In the genomic region with DNA sequence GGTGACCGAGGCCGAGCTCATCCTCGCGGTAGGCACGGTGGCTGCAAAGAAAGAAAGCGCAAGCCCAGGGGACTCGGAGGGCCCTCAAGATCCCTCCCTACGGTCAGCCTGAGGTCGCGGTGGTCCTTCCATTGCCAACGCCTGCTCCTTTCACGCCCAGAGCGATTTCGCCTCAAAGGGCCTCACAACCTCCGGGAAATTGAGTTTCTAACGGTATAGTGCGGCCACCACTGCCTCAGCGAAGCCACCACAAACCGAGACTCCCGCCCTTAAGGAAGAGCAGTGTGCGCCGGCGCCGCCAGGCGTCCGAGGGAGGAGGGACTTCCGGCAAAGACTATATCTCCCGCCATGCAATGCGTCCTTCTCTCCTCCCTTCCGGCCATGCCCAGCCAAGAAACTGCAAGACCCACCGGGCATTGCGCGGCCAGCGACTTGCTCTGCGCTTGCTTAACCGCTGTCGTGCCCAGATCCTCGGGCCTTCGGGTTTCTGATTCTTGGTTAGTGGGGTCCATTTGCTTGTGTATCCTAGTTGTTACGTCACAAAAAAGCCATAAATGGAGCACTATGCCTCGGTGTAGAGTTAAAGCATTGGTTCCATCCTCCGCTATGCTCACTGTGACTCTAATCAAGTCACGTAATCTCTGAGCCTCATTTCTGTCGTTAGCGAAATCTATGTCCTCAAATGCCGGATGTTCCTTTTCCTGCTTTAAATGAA, we compare ENCODE assay signal across 8 cellular contexts. TPM values are rescaled to one million over a fixed set of nuclear protein-coding genes. Genes with fewer than 3 reads are reported as not detected.
A peak's percentile ranks its signal among the peaks of the same experiment; 100 is the strongest.
DNase-seq lines count a peak whose midpoint lies in the region; ATAC-seq, FAIRE-seq and TF ChIP-seq lines count a peak whose summit lies in the region.

A gene with protein sequence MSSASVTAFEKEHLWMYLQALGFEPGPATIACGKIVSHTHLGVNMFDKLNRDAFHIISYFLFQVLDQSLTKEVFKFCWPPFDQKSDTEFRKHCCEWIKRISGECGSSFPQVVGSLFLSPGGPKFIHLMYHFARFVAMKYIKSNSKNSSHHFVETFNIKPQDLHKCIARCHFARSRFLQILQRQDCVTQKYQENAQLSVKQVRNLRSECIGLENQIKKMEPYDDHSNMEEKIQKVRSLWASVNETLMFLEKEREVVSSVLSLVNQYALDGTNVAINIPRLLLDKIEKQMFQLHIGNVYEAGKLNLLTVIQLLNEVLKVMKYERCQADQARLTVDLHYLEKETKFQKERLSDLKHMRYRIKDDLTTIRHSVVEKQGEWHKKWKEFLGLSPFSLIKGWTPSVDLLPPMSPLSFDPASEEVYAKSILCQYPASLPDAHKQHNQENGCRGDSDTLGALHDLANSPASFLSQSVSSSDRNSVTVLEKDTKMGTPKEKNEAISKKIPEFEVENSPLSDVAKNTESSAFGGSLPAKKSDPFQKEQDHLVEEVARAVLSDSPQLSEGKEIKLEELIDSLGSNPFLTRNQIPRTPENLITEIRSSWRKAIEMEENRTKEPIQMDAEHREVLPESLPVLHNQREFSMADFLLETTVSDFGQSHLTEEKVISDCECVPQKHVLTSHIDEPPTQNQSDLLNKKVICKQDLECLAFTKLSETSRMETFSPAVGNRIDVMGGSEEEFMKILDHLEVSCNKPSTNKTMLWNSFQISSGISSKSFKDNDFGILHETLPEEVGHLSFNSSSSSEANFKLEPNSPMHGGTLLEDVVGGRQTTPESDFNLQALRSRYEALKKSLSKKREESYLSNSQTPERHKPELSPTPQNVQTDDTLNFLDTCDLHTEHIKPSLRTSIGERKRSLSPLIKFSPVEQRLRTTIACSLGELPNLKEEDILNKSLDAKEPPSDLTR (minus strand): TSS at position 274 of the 715 bp plus-strand sequence. CDS start 253 bp downstream, at position 21.

- no peaks in the 10 kb centered on the region for H3K36me3 Mint-ChIP-seq in astrocyte (ENCODE audit: low read depth, unreplicated experiment)

- H3K4me3 ChIP-seq in astrocyte (ENCODE audit: insufficient read depth, low read depth, low read length), result peak within 1 kb of the TSS; percentile 89
- peak within 1 kb of the TSS; percentile 79 for H3K4me3 ChIP-seq in right cardiac atrium (ENCODE audit: low read length)
- peak within 1 kb of the TSS; percentile 55 to 91 for H3K4me3 ChIP-seq in vagina

- TF ChIP-seq POLR2A in GM18505 (IDR thresholded peaks at IDR 0.05; ENCODE audit: borderline replicate concordance, extremely low read depth, insufficient read depth, insufficient read length) (peak; percentile 87), vagina (IDR thresholded peaks at IDR 0.05) (peak in 1 of 2 donors; percentile 71)

- H3K27ac ChIP-seq in astrocyte (ENCODE audit: low read depth, low read length), result peak within 1 kb of the TSS; percentile 65
- H3K27ac ChIP-seq in right cardiac atrium (ENCODE audit: low read length), result peak within 1 kb of the TSS; percentile 97
- H3K27ac ChIP-seq in vagina, result peak within 1 kb of the TSS; percentile 83

- H3K36me3 ChIP-seq in astrocyte (ENCODE audit: insufficient read depth, low read length) (no peaks in the 10 kb centered on the region), vagina (no peaks in the 10 kb centered on the region)

- H3K27me3 ChIP-seq in astrocyte (ENCODE audit: insufficient read depth, low read length), result no peaks in the 10 kb centered on the region
- no peaks in the 10 kb centered on the region for H3K27me3 ChIP-seq in right cardiac atrium (ENCODE audit: control insufficient read depth, insufficient read depth)
- no peaks in the 10 kb centered on the region for H3K27me3 ChIP-seq in vagina

- no peaks in the 10 kb centered on the region for H4K20me1 ChIP-seq in astrocyte (ENCODE audit: insufficient read depth, low read length)

- intact Hi-C loops in right cardiac atrium (cut with DNase I) (no loop called here), vagina (cut with DNase I) (loop anchor here (2.0 kb wide), 1 partner anchor 54 kb away; a partner anchor contains a TSS)

- peaks cover 8% of the 10 kb centered on the region for H3K4me1 Mint-ChIP-seq in astrocyte (ENCODE audit: low read depth, unreplicated experiment)

- H3K4me3 Mint-ChIP-seq in astrocyte (ENCODE audit: unreplicated experiment), result peak within 1 kb of the TSS; percentile 97

- DNase-seq in NCI-H2029 (lab: John Stamatoyannopoulos, UW) (peak; percentile 74), T-helper 22 cell (ENCODE audit: low read depth) (peak; percentile 91), astrocyte (ENCODE audit: low read depth) (peak; percentile 94), right cardiac atrium (peak; percentile 97 to 99 (median 98)), pulmonary artery endothelial cell (ENCODE audit: low read depth, low spot score) (peak; percentile 94), vagina (ENCODE audit: extremely low spot score in 2 of 2) (peak; percentile 97 to 99)

- TF ChIP-seq CTCF in astrocyte (IDR thresholded peaks at IDR 0.05; ENCODE audit: insufficient read depth, low read depth, low read length) (peak; percentile 10), vagina (IDR thresholded peaks at IDR 0.05) (peak in 2 of 3 experiments; percentile 25 to 83)

- peak within 1 kb of the TSS; percentile 88 for H2AFZ ChIP-seq in astrocyte (ENCODE audit: low read depth, low read length)

- peak; percentile 88 for FAIRE-seq in astrocyte (lab: Jason Lieb, UNC)

- no peaks in the 10 kb centered on the region for H3K9me3 ChIP-seq in astrocyte (ENCODE audit: insufficient read depth, low read depth, low read length)
- H3K9me3 ChIP-seq in right cardiac atrium (ENCODE audit: control insufficient read depth, low read length), result no peaks in the 10 kb centered on the region
- no peaks in the 10 kb centered on the region for H3K9me3 ChIP-seq in vagina

- H3K4me2 ChIP-seq in astrocyte (ENCODE audit: low read length), result peak within 1 kb of the TSS; percentile 86

- no peaks in the 10 kb centered on the region for H3K27me3 Mint-ChIP-seq in astrocyte (ENCODE audit: low read depth, unreplicated experiment)

- ATAC-seq in GM18505 (IDR thresholded peaks at IDR 0.05; ENCODE audit: unreplicated experiment) (peak; percentile 98), HG02973 (IDR thresholded peaks at IDR 0.05; ENCODE audit: unreplicated experiment) (peak; percentile 98), right cardiac atrium (peak; percentile 99)

- H3K4me1 ChIP-seq in astrocyte (ENCODE audit: insufficient read depth, low read length), result no peaks in the 10 kb centered on the region
- H3K4me1 ChIP-seq in right cardiac atrium (ENCODE audit: control insufficient read depth, insufficient read depth, low read length), result peaks cover 5% of the 10 kb centered on the region
- H3K4me1 ChIP-seq in vagina, result peaks cover 36% of the 10 kb centered on the region

- H3K9me3 Mint-ChIP-seq in astrocyte (ENCODE audit: unreplicated experiment), result no peaks in the 10 kb centered on the region

- H3K27ac Mint-ChIP-seq in astrocyte (ENCODE audit: unreplicated experiment), result peak within 1 kb of the TSS; percentile 84

- 6% methylated on average over 46 of the region's 46 CpGs for WGBS in right cardiac atrium

- H3K9ac ChIP-seq in astrocyte (ENCODE audit: low read length), result peak within 1 kb of the TSS; percentile 88

- H3K79me2 ChIP-seq in astrocyte (ENCODE audit: insufficient read depth, low read length), result peaks cover 46% of the 10 kb centered on the region

RNA-seq across cellular contexts. Expression of the gene that starts here (rescaled TPM):
- total RNA-seq in astrocyte (13.7 and 16.0 TPM in 2 replicates), right cardiac atrium (1 to 10 TPM; 6.1 to 9.2 (median 7.9) TPM), pulmonary artery endothelial cell (19.3 and 24.4 TPM in 2 replicates), vagina (7.1 TPM)
- 2.8 TPM for polyA plus RNA-seq in right cardiac atrium

Comparison
In these comparisons a context has a peak if more than half of its experiments do, and no peak if none do; other contexts are left out.
1. Peak in every context shown above with its lines: DNase-seq, ATAC-seq, H3K4me3 ChIP-seq and H3K27ac ChIP-seq.